19 cellular contexts compared by ENCODE assay signal in the genomic region with DNA sequence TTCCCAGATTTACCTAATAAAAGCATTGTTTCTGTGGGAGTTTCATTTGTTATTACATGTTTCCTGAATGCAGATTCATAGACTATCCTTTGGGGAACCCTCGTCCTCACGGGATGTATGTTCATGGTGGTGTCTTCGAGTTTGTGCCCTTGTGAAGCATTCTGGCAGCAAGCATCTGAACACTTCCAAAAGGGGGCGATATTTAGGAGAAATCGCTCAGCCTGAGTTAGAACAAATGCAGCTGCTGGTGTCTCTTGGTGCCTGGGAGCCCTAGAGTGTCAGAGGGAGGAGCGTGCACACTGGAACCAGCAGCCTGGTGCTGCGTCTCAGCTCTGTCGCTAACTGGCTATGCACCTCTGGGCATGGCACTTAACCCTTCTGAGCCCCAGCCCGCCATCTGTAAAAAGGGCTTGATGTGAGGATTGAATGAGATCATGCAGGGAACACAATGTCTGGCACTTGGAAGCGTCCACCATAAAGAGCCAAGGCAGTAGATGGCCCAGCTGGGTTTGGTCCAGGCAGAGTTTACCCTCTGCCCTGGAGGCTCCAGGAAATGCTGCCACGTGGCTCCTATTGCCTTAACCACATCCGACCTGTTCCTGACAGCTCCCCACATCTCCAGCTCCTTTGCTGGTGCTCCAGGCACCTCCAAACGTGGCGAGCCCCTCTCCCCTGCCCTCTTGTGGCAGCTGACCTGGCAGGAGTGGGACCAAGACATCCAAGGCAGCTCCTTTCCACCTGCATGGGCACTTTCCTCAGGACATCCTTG. TPM values are rescaled to one million over a fixed set of nuclear protein-coding genes. Genes with fewer than 3 reads are reported as not detected.
DNase-seq lines count a peak whose midpoint lies in the region; ATAC-seq and TF ChIP-seq lines count a peak whose summit lies in the region.
"Had no signal": no experiment of that assay in that cellular context is flagged by ENCODE, and none has a peak within 500 bp of the region (broad histone marks: within the 10 kb centered on the region; RNA-seq: fewer than 3 reads in every experiment).

No MANE protein-coding gene starts in this region.

- H3K36me3 ChIP-seq in HCT116 (ENCODE audit: control insufficient read depth in 1 of 2, insufficient read depth in 2 of 2, low read length in 2 of 2) = no peaks in the 10 kb centered on the region
- H3K36me3 ChIP-seq: left ventricle myocardium inferior, tibial artery had no signal

- no peaks in the 10 kb centered on the region for H3K9me2 ChIP-seq in HCT116 (ENCODE audit: insufficient read depth)

- TF ChIP-seq RAD21 in HCT116 (IDR thresholded peaks at IDR 0.05; ENCODE audit: low read depth) = no peak

- no peaks in the 10 kb centered on the region for H3K79me2 ChIP-seq in HCT116 (ENCODE audit: insufficient read depth, low read length)
- H3K79me2 ChIP-seq: hepatocyte had no signal

- H3K4me3 ChIP-seq in HCT116 (replicated peaks in 1 of 2; ENCODE audit: low read depth in 1 of 2, low read length in 2 of 2) = no peak overlapping the region
- H3K4me3 ChIP-seq: A549, hepatocyte, left ventricle myocardium inferior, tibial artery had no signal

- POLR2A ChIA-PET in HCT116 (lab: Charles Lee) = no interaction called here

- no TSS peak for BruUV-seq in HCT116 (replicated peaks; lab: Mats Ljungman, UMichigan)

- H3K4me2 ChIP-seq in HCT116 (ENCODE audit: low read length) = no peak overlapping the region
- H3K4me2 ChIP-seq: A549, hepatocyte had no signal

- DNase-seq in NCI-H2227 (lab: John Stamatoyannopoulos, UW; ENCODE audit: unreplicated experiment) (peak; percentile 7), NCI-H2227 treated with DMSO at 0.1 percent for 48 hours (lab: John Stamatoyannopoulos, UW) (no peak), HCT116 (ENCODE audit: low read depth, low spot score) (peak; percentile 3), SK-MEL-5 (ENCODE audit: low read depth, low spot score) (peak; percentile 37), left lobe of liver (ENCODE audit: low spot score) (no peak), erythroblast (lab: John Stamatoyannopoulos, UW) (no peak), NCI-H2171 treated with DMSO at 0.1 percent for 48 hours (lab: John Stamatoyannopoulos, UW) (no peak)
- DNase-seq in activated CD4-positive, alpha-beta T cell treated with anti-CD3 and anti-CD28 coated beads, Interleukin-2, amount 50 U/mL, for 4 hours = no peak
- DNase-seq: activated CD4-positive, alpha-beta T cell treated with anti-CD3 and anti-CD28 coated beads for 36 hours; activated naive CD8-positive, alpha-beta T cell treated with anti-CD3 and anti-CD28 coated beads, Interleukin-2, amount 50 U/mL, for 24 hours; activated T-cell treated with anti-CD3 and anti-CD28 coated beads, Interleukin-2, amount 50 U/mL, for 4 hours; COR-L47; GOT3; left ventricle myocardium inferior; natural killer cell; stimulated activated CD8-positive, alpha-beta memory T cell treated with anti-CD3 and anti-CD28 coated beads, Interleukin-4, amount 100 ng/mL, for 48 hours; tibial artery had no signal

- in situ Hi-C loops in SK-MEL-5 (cut with HindIII; ENCODE audit: low pct_unique_long_range_greater_than_20kb, low sequenced_read_pairs) = no loop called here

- TF ChIP-seq POLR2A in HCT116 (IDR thresholded peaks at IDR 0.05; ENCODE audit: borderline replicate concordance, extremely low read depth, insufficient read depth, insufficient read length) (no peak), erythroblast (IDR thresholded peaks at IDR 0.05; ENCODE audit: low read length) (no peak)

- H2AFZ ChIP-seq in HCT116 (ENCODE audit: low read depth, low read length, poor library complexity, severe bottlenecking) = no peak overlapping the region
- H2AFZ ChIP-seq: hepatocyte had no signal

- no peaks in the 10 kb centered on the region for H3K9me3 ChIP-seq in HCT116 (ENCODE audit: control insufficient read depth in 1 of 2, insufficient read depth in 1 of 2, low read depth in 1 of 2, low read length in 2 of 2)
- H3K9me3 ChIP-seq: A549, left ventricle myocardium inferior, tibial artery had no signal

- CTCF ChIA-PET in HCT116 (lab: Charles Lee) = interaction anchor here (0.6 to 2.5 kb wide), 5 partner anchors 437 to 718 kb away, joined by 3 to 11 read pairs (median 4); no protein-coding TSS in a partner anchor

- TF ChIP-seq CTCF in HCT116 (IDR thresholded peaks at IDR 0.05 in 2 of 3, conservative IDR thresholded peaks at IDR 0.05 in 1 of 3; ENCODE audit: borderline replicate concordance in 1 of 3, insufficient read depth in 1 of 3, low read depth in 2 of 3, low read length in 2 of 3) = peak in 1 of 3 experiments; percentile 24; a peak in 2 of 6 replicates

- no peak overlapping the region for H3K9ac ChIP-seq in HCT116 (ENCODE audit: low read length)

- peaks cover 7% of the 10 kb centered on the region for H3K27me3 ChIP-seq in HCT116 (ENCODE audit: insufficient read depth, low read length)

- ATAC-seq in HCT116 (no peak; the same call in 1 of the 2 replicates), left lobe of liver (peak; percentile 67)
- ATAC-seq: activated CD4-positive, alpha-beta T cell treated with anti-CD3 and anti-CD28 coated beads for 36 hours; activated naive CD8-positive, alpha-beta T cell treated with anti-CD3 and anti-CD28 coated beads, Interleukin-2, amount 50 U/mL, for 24 hours; activated T-cell treated with anti-CD3 and anti-CD28 coated beads, Interleukin-2, amount 50 U/mL, for 4 hours; natural killer cell had no signal

- H3K27ac ChIP-seq in HCT116 (ENCODE audit: low read depth, low read length) = no peak overlapping the region
- H3K27ac ChIP-seq: A549, hepatocyte, left ventricle myocardium inferior, tibial artery had no signal

- intact Hi-C loops in HCT116 (cut with micrococcal nuclease) = no loop called here

- H4K20me1 ChIP-seq in HCT116 (ENCODE audit: insufficient read depth) = no peaks in the 10 kb centered on the region

- RAD21 ChIA-PET in HCT116 (lab: Charles Lee; ENCODE audit: low non-redundant PET in 1 of 2, low total read pairs in 2 of 2, uncharacterized antibody in 2 of 2, unreplicated experiment in 2 of 2) = no interaction called here

- H3K4me1 ChIP-seq in HCT116 (ENCODE audit: control insufficient read depth in 1 of 2, insufficient read depth in 2 of 2, low read length in 2 of 2) = no peaks in the 10 kb centered on the region
- H3K4me1 ChIP-seq: A549, left ventricle myocardium inferior, tibial artery had no signal

TF ChIP-seq in HCT116, 20 proteins besides CTCF, POLR2A, EP300 and RAD21:
- TF ChIP-seq YY1 (IDR thresholded peaks at IDR 0.05; ENCODE audit: extremely low read depth, insufficient replicate concordance, low read depth, low read length) = no peak
- TF ChIP-seq ZBTB33 (IDR thresholded peaks at IDR 0.05; ENCODE audit: extremely low read depth, insufficient replicate concordance, low read length) = no peak
- no peak for TF ChIP-seq JUND (IDR thresholded peaks at IDR 0.05)
- TF ChIP-seq ZNF274 (IDR thresholded peaks at IDR 0.05; ENCODE audit: low read depth, low read length) = no peak
- TF ChIP-seq EZH2 (IDR thresholded peaks at IDR 0.05) = no peak
- TF ChIP-seq POLR2AphosphoS5 (IDR thresholded peaks at IDR 0.05; ENCODE audit: low read depth, low read length) = no peak
- no peak for TF ChIP-seq CEBPB (IDR thresholded peaks at IDR 0.05; ENCODE audit: low read depth)
- no peak for TF ChIP-seq EZH2phosphoT487 (IDR thresholded peaks at IDR 0.05; ENCODE audit: borderline replicate concordance)
- TF ChIP-seq TCF7L2 (IDR thresholded peaks at IDR 0.05; ENCODE audit: borderline replicate concordance, extremely low read depth, insufficient read depth, insufficient read length) = no peak
- TF ChIP-seq EGR1 (IDR thresholded peaks at IDR 0.05; ENCODE audit: low read depth) = no peak
- TF ChIP-seq ELF1 (IDR thresholded peaks at IDR 0.05; ENCODE audit: borderline replicate concordance, low read depth) = no peak
- TF ChIP-seq, protein P1, sequence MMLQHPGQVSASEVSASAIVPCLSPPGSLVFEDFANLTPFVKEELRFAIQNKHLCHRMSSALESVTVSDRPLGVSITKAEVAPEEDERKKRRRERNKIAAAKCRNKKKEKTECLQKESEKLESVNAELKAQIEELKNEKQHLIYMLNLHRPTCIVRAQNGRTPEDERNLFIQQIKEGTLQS (IDR thresholded peaks at IDR 0.05) = no peak
- TF ChIP-seq MAX (IDR thresholded peaks at IDR 0.05) = no peak
- no peak for TF ChIP-seq SP1 (IDR thresholded peaks at IDR 0.05; ENCODE audit: low read depth)
- no peak for TF ChIP-seq FOSL1 (IDR thresholded peaks at IDR 0.05; ENCODE audit: low read depth)
- TF ChIP-seq SIN3A (IDR thresholded peaks at IDR 0.05; ENCODE audit: low read depth) = no peak

RNA-seq across cellular contexts. Expression of gene C16orf78, which starts 25.0 kb away (rescaled TPM):
- total RNA-seq in HCT116 (2021; ENCODE audit: unreplicated experiment) (not detected), left lobe of liver (not detected)
- not detected in 2 replicates for polyA plus RNA-seq in HCT116 (2012)
- total RNA-seq in SK-MEL-5 (2014; rRNA removed; shearing (Covaris generic)) = not detected in 2 replicates
- polyA plus RNA-seq in SK-MEL-5 (2015; cell fraction: cytosol; rRNA removed) = not detected in 2 replicates
- not detected in 2 replicates for polyA plus RNA-seq in SK-MEL-5 (2015; cell fraction: nucleus; rRNA removed)
- total RNA-seq: activated CD4-positive, alpha-beta T cell treated with anti-CD3 and anti-CD28 coated beads for 36 hours; activated T-cell treated with anti-CD3 and anti-CD28 coated beads, Interleukin-2, amount 50 U/mL, for 4 hours; hepatocyte; left ventricle myocardium inferior; natural killer cell had no signal
- polyA plus RNA-seq: A549, hepatocyte had no signal

Comparison
In these comparisons a context has a peak if more than half of its experiments do, and no peak if none do; other contexts are left out.
1. DNase-seq: peak in NCI-H2227 (single experiment), HCT116 (single experiment) and SK-MEL-5 (single experiment); none in NCI-H2227 treated with DMSO at 0.1 percent for 48 hours (single experiment), left lobe of liver (single experiment), activated CD4-positive, alpha-beta T cell treated with anti-CD3 and anti-CD28 coated beads, Interleukin-2, amount 50 U/mL, for 4 hours (0 of 2), erythroblast (0 of 2) and NCI-H2171 treated with DMSO at 0.1 percent for 48 hours (single experiment).